In genomic region chr15:25019434-25019833, GRCh38 we compare ENCODE assay signal across 36 cellular contexts.
"Had no signal": no experiment of that assay in that cellular context is flagged by ENCODE, and none has a peak within 500 bp of the region (broad histone marks: within the 10 kb centered on the region; RNA-seq: fewer than 3 reads in every experiment).

No MANE protein-coding gene starts in this region.

- H3K9me3 ChIP-seq: adrenal gland had no signal

- H3K4me3 ChIP-seq: adrenal gland, body of pancreas, breast epithelium had no signal

- H3K4me3 Mint-ChIP-seq: activated B cell treated with CpG ODN at 0.5 μM for 24 hours; activated CD4-positive, alpha-beta memory T cell treated with anti-CD3 and anti-CD28 coated beads for 36 hours; activated CD4-positive, alpha-beta T cell treated with anti-CD3 and anti-CD28 coated beads, Interleukin-2, amount 10 ng/mL, durations not matched to agents 24 days and 14 days; activated CD8-positive, alpha-beta T cell treated with anti-CD3 and anti-CD28 coated beads for 36 hours; activated naive CD4-positive, alpha-beta T cell treated with anti-CD3 and anti-CD28 coated beads for 36 hours; activated naive CD8-positive, alpha-beta T cell treated with anti-CD3 and anti-CD28 coated beads for 36 hours; activated T-cell treated with anti-CD3 and anti-CD28 coated beads, Interleukin-2, amount 50 U/mL, for 4 hours; activated T-cell treated with anti-CD3 and anti-CD28 coated beads, Interleukin-2, amount 50 U/mL, for 72 hours; activated T-helper 1 cell treated with anti-CD3 and anti-CD28 coated beads, Interleukin-12 subunit alpha, Interleukin-12 subunit beta, Interleukin-2, Interleukin-4 antibody, amounts not matched to agents 30 ng/mL and 10 ng/mL and 1 ng/mL, durations not matched to agents 14 hours and 24 hours and 36 hours; activated T-helper 17 cell treated with anti-CD3 and anti-CD28 coated beads, Interleukin-2, amount 50 U/mL, for 72 hours; T-helper 1 cell treated with Interleukin-12 subunit alpha and Interleukin-12 subunit beta and Interleukin-4 antibody, amounts not matched to agents 30 μg/mL and 1 μg/mL, for 36 hours; T-helper 2 cell treated with Interferon-gamma antibody and Interleukin-4, amounts not matched to agents 5 μg/mL and 100 μg/mL, for 36 hours had no signal

- H3K27me3 ChIP-seq: adrenal gland, body of pancreas, brain microvascular endothelial cell, breast epithelium had no signal

- H3K4me1 Mint-ChIP-seq: activated B cell treated with CpG ODN at 0.5 μM for 24 hours; activated CD4-positive, alpha-beta T cell treated with anti-CD3 and anti-CD28 coated beads, Interleukin-2, amount 10 ng/mL, durations not matched to agents 24 days and 14 days; activated naive CD8-positive, alpha-beta T cell treated with anti-CD3 and anti-CD28 coated beads for 36 hours; activated T-helper 17 cell treated with anti-CD3 and anti-CD28 coated beads, Interleukin-2, amount 50 U/mL, for 72 hours had no signal

- H3K27ac Mint-ChIP-seq: activated B cell treated with CpG ODN at 0.5 μM for 24 hours; activated CD4-positive, alpha-beta memory T cell treated with anti-CD3 and anti-CD28 coated beads for 36 hours; activated CD4-positive, alpha-beta T cell treated with anti-CD3 and anti-CD28 coated beads, Interleukin-2, amount 10 ng/mL, durations not matched to agents 24 days and 14 days; activated CD8-positive, alpha-beta T cell treated with anti-CD3 and anti-CD28 coated beads for 36 hours; activated naive CD4-positive, alpha-beta T cell treated with anti-CD3 and anti-CD28 coated beads for 36 hours; activated naive CD4-positive, alpha-beta T cell treated with anti-CD3 and anti-CD28 coated beads, Interleukin-2, amount 50 U/mL, for 72 hours; activated naive CD8-positive, alpha-beta T cell treated with anti-CD3 and anti-CD28 coated beads for 36 hours; activated T-cell treated with anti-CD3 and anti-CD28 coated beads, Interleukin-2, amount 50 U/mL, for 72 hours; activated T-helper 1 cell treated with anti-CD3 and anti-CD28 coated beads, Interleukin-12 subunit alpha, Interleukin-12 subunit beta, Interleukin-2, Interleukin-4 antibody, amounts not matched to agents 30 ng/mL and 10 ng/mL and 1 ng/mL, durations not matched to agents 14 hours and 24 hours and 36 hours; activated T-helper 17 cell treated with anti-CD3 and anti-CD28 coated beads, Interleukin-2, amount 50 U/mL, for 72 hours; T-helper 1 cell treated with Interleukin-12 subunit alpha and Interleukin-12 subunit beta and Interleukin-4 antibody, amounts not matched to agents 30 μg/mL and 1 μg/mL, for 36 hours; T-helper 2 cell treated with Interferon-gamma antibody and Interleukin-4, amounts not matched to agents 5 μg/mL and 100 μg/mL, for 36 hours had no signal

- H3K27me3 Mint-ChIP-seq: activated B cell treated with CpG ODN at 0.5 μM for 24 hours; activated CD4-positive, alpha-beta memory T cell treated with anti-CD3 and anti-CD28 coated beads for 36 hours; activated CD4-positive, alpha-beta T cell treated with anti-CD3 and anti-CD28 coated beads, Interleukin-2, amount 10 ng/mL, durations not matched to agents 24 days and 14 days; activated CD8-positive, alpha-beta T cell treated with anti-CD3 and anti-CD28 coated beads for 36 hours; activated naive CD8-positive, alpha-beta T cell treated with anti-CD3 and anti-CD28 coated beads for 36 hours; activated T-helper 17 cell treated with anti-CD3 and anti-CD28 coated beads, Interleukin-2, amount 50 U/mL, for 72 hours had no signal

- H3K4me1 ChIP-seq: adrenal gland, body of pancreas, breast epithelium had no signal

- H3K27ac ChIP-seq: adrenal gland, body of pancreas, brain microvascular endothelial cell, breast epithelium, VCaP had no signal

- ATAC-seq: activated CD8-positive, alpha-beta T cell treated with anti-CD3 and anti-CD28 coated beads for 36 hours; activated naive CD4-positive, alpha-beta T cell treated with anti-CD3 and anti-CD28 coated beads, Interleukin-2, amount 50 U/mL, for 72 hours; activated T-cell treated with anti-CD3 and anti-CD28 coated beads, Interleukin-2, amount 50 U/mL, for 4 hours; activated T-cell treated with anti-CD3 and anti-CD28 coated beads, Interleukin-2, amount 50 U/mL, for 72 hours; activated T-helper 17 cell treated with anti-CD3 and anti-CD28 coated beads, Interleukin-2, amount 50 U/mL, for 72 hours; body of pancreas had no signal

- DNase-seq: activated B cell treated with CpG ODN at 0.5 μM for 24 hours; activated CD4-positive, alpha-beta memory T cell treated with anti-CD3 and anti-CD28 coated beads for 36 hours; activated CD4-positive, alpha-beta T cell treated with anti-CD3 and anti-CD28 coated beads for 4 hours; activated CD4-positive, alpha-beta T cell treated with anti-CD3 and anti-CD28 coated beads, Interleukin-2, amount 10 ng/mL, durations not matched to agents 24 days and 14 days; activated CD4-positive, alpha-beta T cell treated with anti-CD3 and anti-CD28 coated beads, Interleukin-2, amount 50 U/mL, for 1 hour; activated CD4-positive, alpha-beta T cell treated with anti-CD3 and anti-CD28 coated beads, Interleukin-2, amount 50 U/mL, for 4 hours; activated CD4-positive, CD25-positive, alpha-beta regulatory T cell treated with anti-CD3 and anti-CD28 coated beads, Interleukin-2, amount 50 U/mL, for 72 hours; activated CD8-positive, alpha-beta memory T cell treated with anti-CD3 and anti-CD28 coated beads, Interleukin-2, amount 50 U/mL, for 4 hours; activated CD8-positive, alpha-beta T cell treated with anti-CD3 and anti-CD28 coated beads for 36 hours; activated effector memory CD4-positive, alpha-beta T cell treated with anti-CD3 and anti-CD28 coated beads, Interleukin-2, amount 50 U/mL, for 16 hours; activated gamma-delta T cell treated with Interleukin-2 at 50 U/mL for 16 hours; activated naive CD4-positive, alpha-beta T cell; activated naive CD4-positive, alpha-beta T cell treated with anti-CD3 and anti-CD28 coated beads for 36 hours; activated naive CD4-positive, alpha-beta T cell treated with anti-CD3 and anti-CD28 coated beads, Interleukin-2, amount 50 U/mL, for 16 hours; activated naive CD8-positive, alpha-beta T cell treated with anti-CD3 and anti-CD28 coated beads for 36 hours; activated T-cell treated with anti-CD3 and anti-CD28 coated beads for 4 hours; activated T-cell treated with anti-CD3 and anti-CD28 coated beads, Interleukin-2, amount 50 U/mL, for 1 hour; activated T-cell treated with anti-CD3 and anti-CD28 coated beads, Interleukin-2, amount 50 U/mL, for 4 hours; activated T-cell treated with anti-CD3 and anti-CD28 coated beads, Interleukin-2, amount 50 U/mL, for 72 hours; adrenal gland; amniotic stem cell; aorta; body of pancreas; brain microvascular endothelial cell; central memory CD4-positive, alpha-beta T cell; SW 1271; T-helper 1 cell; T-helper 2 cell; T-helper 9 cell had no signal

- H3K36me3 ChIP-seq: adrenal gland, brain microvascular endothelial cell had no signal
